19 cellular contexts compared by ENCODE assay signal in the genomic region with DNA sequence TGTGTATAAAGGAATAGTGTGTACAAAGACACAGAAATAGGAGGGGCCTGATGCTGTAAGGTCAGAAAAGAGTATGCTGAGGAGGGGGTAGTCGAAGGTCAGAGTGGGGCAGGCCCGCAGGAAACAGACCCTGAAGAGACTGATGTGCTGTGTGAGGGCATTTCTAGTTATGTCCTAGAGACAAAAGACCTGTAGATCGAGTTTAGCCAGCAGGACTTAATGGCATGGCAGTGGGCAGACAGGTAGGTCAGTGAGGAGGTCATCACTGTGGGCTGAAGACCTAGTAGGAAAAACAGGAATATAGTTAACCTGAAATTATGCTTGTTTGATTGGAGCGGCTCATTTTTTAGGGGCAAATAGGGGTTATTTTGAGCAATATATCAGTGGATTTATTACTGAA. TPM values are rescaled to one million over a fixed set of nuclear protein-coding genes. Genes with fewer than 3 reads are reported as not detected.
DNase-seq lines count a peak whose midpoint lies in the region; ATAC-seq and TF ChIP-seq lines count a peak whose summit lies in the region.
"Had no signal": no experiment of that assay in that cellular context is flagged by ENCODE, and none has a peak within 500 bp of the region (broad histone marks: within the 10 kb centered on the region; RNA-seq: fewer than 3 reads in every experiment).

No MANE protein-coding gene starts in this region.

- ATAC-seq in activated naive CD8-positive, alpha-beta T cell treated with anti-CD3 and anti-CD28 coated beads, Interleukin-2, amount 50 U/mL, for 24 hours: no peak
- ATAC-seq in naive thymus-derived CD8-positive, alpha-beta T cell: no peak
- no peak for ATAC-seq in stimulated activated effector memory CD8-positive, alpha-beta T cell treated with anti-CD3 and anti-CD28 coated beads, Interleukin-12 subunit alpha, Interleukin-12 subunit beta, amount 100 ng/mL, for 72 hours
- ATAC-seq in GM21360 (IDR thresholded peaks at IDR 0.05; ENCODE audit: unreplicated experiment) (no peak), GM21529 (IDR thresholded peaks at IDR 0.05; ENCODE audit: unreplicated experiment) (no peak)
- ATAC-seq: activated T-cell treated with anti-CD3 and anti-CD28 coated beads, Interleukin-2, amount 50 U/mL, for 4 hours had no signal

- H3K27ac Mint-ChIP-seq in activated naive CD8-positive, alpha-beta T cell treated with anti-CD3 and anti-CD28 coated beads for 36 hours: peak overlapping the region; percentile 19
- H3K27ac Mint-ChIP-seq in activated naive CD8-positive, alpha-beta T cell treated with anti-CD3 and anti-CD28 coated beads, Interleukin-2, amount 50 U/mL, for 24 hours: no peak overlapping the region
- peak overlapping the region; percentile 24 for H3K27ac Mint-ChIP-seq in endothelial cell (ENCODE audit: unreplicated experiment)
- peak overlapping the region in 7 of 10 donors; percentile 5 to 80 (median 39) for H3K27ac Mint-ChIP-seq in naive thymus-derived CD8-positive, alpha-beta T cell
- H3K27ac Mint-ChIP-seq in stimulated activated effector memory CD8-positive, alpha-beta T cell treated with anti-CD3 and anti-CD28 coated beads, Interleukin-12 subunit alpha, Interleukin-12 subunit beta, amount 100 ng/mL, for 72 hours: peak overlapping the region; percentile 3
- H3K27ac Mint-ChIP-seq: activated B cell treated with CpG ODN at 0.5 μM for 24 hours; activated naive CD4-positive, alpha-beta T cell treated with anti-CD3 and anti-CD28 coated beads, Interleukin-2, amount 50 U/mL, for 24 hours; dendritic cell treated with granulocyte-macrophage colony-stimulating factor and Interleukin-4, amounts not matched to agents 40 ng/mL and 50 ng/mL, for 4 days; memory B cell had no signal

- H3K4me1 Mint-ChIP-seq in activated naive CD8-positive, alpha-beta T cell treated with anti-CD3 and anti-CD28 coated beads for 36 hours: peaks cover 10% of the 10 kb centered on the region
- H3K4me1 Mint-ChIP-seq in activated naive CD8-positive, alpha-beta T cell treated with anti-CD3 and anti-CD28 coated beads, Interleukin-2, amount 50 U/mL, for 24 hours: peaks cover 2% of the 10 kb centered on the region
- peaks cover 3% of the 10 kb centered on the region for H3K4me1 Mint-ChIP-seq in endothelial cell (ENCODE audit: unreplicated experiment)
- peaks cover 11 to 23% (median 18%) of the 10 kb centered on the region in 4 donors for H3K4me1 Mint-ChIP-seq in naive thymus-derived CD8-positive, alpha-beta T cell
- peaks cover 20% of the 10 kb centered on the region for H3K4me1 Mint-ChIP-seq in stimulated activated effector memory CD8-positive, alpha-beta T cell treated with anti-CD3 and anti-CD28 coated beads, Interleukin-12 subunit alpha, Interleukin-12 subunit beta, amount 100 ng/mL, for 72 hours
- H3K4me1 Mint-ChIP-seq: activated B cell treated with CpG ODN at 0.5 μM for 24 hours had no signal

- POLR2A ChIA-PET in naive thymus-derived CD8-positive, alpha-beta T cell (lab: Charles Lee): no interaction called here

- H3K27me3 Mint-ChIP-seq in activated naive CD8-positive, alpha-beta T cell treated with anti-CD3 and anti-CD28 coated beads for 36 hours: no peaks in the 10 kb centered on the region
- no peaks in the 10 kb centered on the region for H3K27me3 Mint-ChIP-seq in activated naive CD8-positive, alpha-beta T cell treated with anti-CD3 and anti-CD28 coated beads, Interleukin-2, amount 50 U/mL, for 24 hours
- H3K27me3 Mint-ChIP-seq in endothelial cell (ENCODE audit: unreplicated experiment): no peaks in the 10 kb centered on the region
- no peaks in the 10 kb centered on the region for H3K27me3 Mint-ChIP-seq in naive thymus-derived CD8-positive, alpha-beta T cell
- H3K27me3 Mint-ChIP-seq: activated B cell treated with CpG ODN at 0.5 μM for 24 hours; activated naive CD4-positive, alpha-beta T cell treated with anti-CD3 and anti-CD28 coated beads, Interleukin-2, amount 50 U/mL, for 24 hours; dendritic cell treated with granulocyte-macrophage colony-stimulating factor and Interleukin-4, amounts not matched to agents 40 ng/mL and 50 ng/mL, for 4 days; memory B cell had no signal

- no peak for TF ChIP-seq CTCF in endothelial cell (IDR thresholded peaks at IDR 0.05; ENCODE audit: unreplicated experiment)

- no peak overlapping the region for H3K4me3 Mint-ChIP-seq in activated naive CD8-positive, alpha-beta T cell treated with anti-CD3 and anti-CD28 coated beads for 36 hours
- no peak overlapping the region for H3K4me3 Mint-ChIP-seq in activated naive CD8-positive, alpha-beta T cell treated with anti-CD3 and anti-CD28 coated beads, Interleukin-2, amount 50 U/mL, for 24 hours
- H3K4me3 Mint-ChIP-seq in endothelial cell (ENCODE audit: unreplicated experiment): no peak overlapping the region
- no peak overlapping the region for H3K4me3 Mint-ChIP-seq in naive thymus-derived CD8-positive, alpha-beta T cell
- no peak overlapping the region for H3K4me3 Mint-ChIP-seq in stimulated activated effector memory CD8-positive, alpha-beta T cell treated with anti-CD3 and anti-CD28 coated beads, Interleukin-12 subunit alpha, Interleukin-12 subunit beta, amount 100 ng/mL, for 72 hours
- H3K4me3 Mint-ChIP-seq: activated B cell treated with CpG ODN at 0.5 μM for 24 hours; activated naive CD4-positive, alpha-beta T cell treated with anti-CD3 and anti-CD28 coated beads, Interleukin-2, amount 50 U/mL, for 24 hours; activated T-cell treated with anti-CD3 and anti-CD28 coated beads, Interleukin-2, amount 50 U/mL, for 4 hours; dendritic cell treated with granulocyte-macrophage colony-stimulating factor and Interleukin-4, amounts not matched to agents 40 ng/mL and 50 ng/mL, for 4 days; memory B cell had no signal

- DNase-seq in activated naive CD8-positive, alpha-beta T cell treated with anti-CD3 and anti-CD28 coated beads for 36 hours: no peak
- DNase-seq in activated naive CD8-positive, alpha-beta T cell treated with anti-CD3 and anti-CD28 coated beads, Interleukin-2, amount 50 U/mL, for 24 hours: no peak
- DNase-seq in endothelial cell (ENCODE audit: low spot score) (no peak), DMS153 (lab: John Stamatoyannopoulos, UW) (no peak)
- DNase-seq in naive thymus-derived CD8-positive, alpha-beta T cell: no peak
- DNase-seq in stimulated activated effector memory CD8-positive, alpha-beta T cell treated with anti-CD3 and anti-CD28 coated beads, Interleukin-12 subunit alpha, Interleukin-12 subunit beta, amount 100 ng/mL, for 72 hours (ENCODE audit: low spot score in 2 of 2): no peak
- DNase-seq: activated B cell treated with CpG ODN at 0.5 μM for 24 hours; activated T-cell treated with anti-CD3 and anti-CD28 coated beads, Interleukin-2, amount 50 U/mL, for 4 hours; BE2C; kidney glomerular epithelial cell; NCI-H1930; NCI-H226; retina; T-helper 9 cell had no signal

- H3K36me3 Mint-ChIP-seq in activated naive CD8-positive, alpha-beta T cell treated with anti-CD3 and anti-CD28 coated beads for 36 hours: peaks cover 35% of the 10 kb centered on the region
- peaks cover 34% of the 10 kb centered on the region for H3K36me3 Mint-ChIP-seq in activated naive CD8-positive, alpha-beta T cell treated with anti-CD3 and anti-CD28 coated beads, Interleukin-2, amount 50 U/mL, for 24 hours (ENCODE audit: low read depth)
- peaks cover 16% of the 10 kb centered on the region for H3K36me3 Mint-ChIP-seq in endothelial cell (ENCODE audit: low read depth, unreplicated experiment)
- peaks cover 0 to 61% (median 23%) of the 10 kb centered on the region in 3 donors for H3K36me3 Mint-ChIP-seq in naive thymus-derived CD8-positive, alpha-beta T cell
- peaks cover 41% of the 10 kb centered on the region for H3K36me3 Mint-ChIP-seq in stimulated activated effector memory CD8-positive, alpha-beta T cell treated with anti-CD3 and anti-CD28 coated beads, Interleukin-12 subunit alpha, Interleukin-12 subunit beta, amount 100 ng/mL, for 72 hours

- peaks cover 5% of the 10 kb centered on the region for H3K9me3 Mint-ChIP-seq in activated naive CD8-positive, alpha-beta T cell treated with anti-CD3 and anti-CD28 coated beads for 36 hours
- peaks cover 4% of the 10 kb centered on the region for H3K9me3 Mint-ChIP-seq in activated naive CD8-positive, alpha-beta T cell treated with anti-CD3 and anti-CD28 coated beads, Interleukin-2, amount 50 U/mL, for 24 hours
- H3K9me3 Mint-ChIP-seq in endothelial cell (ENCODE audit: unreplicated experiment): no peaks in the 10 kb centered on the region
- peaks cover 0 to 3% (median 0%) of the 10 kb centered on the region in 9 donors for H3K9me3 Mint-ChIP-seq in naive thymus-derived CD8-positive, alpha-beta T cell
- no peaks in the 10 kb centered on the region for H3K9me3 Mint-ChIP-seq in stimulated activated effector memory CD8-positive, alpha-beta T cell treated with anti-CD3 and anti-CD28 coated beads, Interleukin-12 subunit alpha, Interleukin-12 subunit beta, amount 100 ng/mL, for 72 hours
- H3K9me3 Mint-ChIP-seq: activated naive CD4-positive, alpha-beta T cell treated with anti-CD3 and anti-CD28 coated beads, Interleukin-2, amount 50 U/mL, for 24 hours; dendritic cell treated with granulocyte-macrophage colony-stimulating factor and Interleukin-4, amounts not matched to agents 40 ng/mL and 50 ng/mL, for 4 days had no signal

RNA-seq across cellular contexts. Expression of gene KIAA0232, which starts 57.1 kb away (rescaled TPM):
- 10 to 100 TPM; 13.8 to 14.7 TPM for total RNA-seq in activated naive CD8-positive, alpha-beta T cell treated with anti-CD3 and anti-CD28 coated beads for 36 hours
- total RNA-seq in endothelial cell (ENCODE audit: unreplicated experiment): 27.2 TPM
- total RNA-seq in naive thymus-derived CD8-positive, alpha-beta T cell: 10 to 100 TPM; 29.9 to 31.0 TPM
- 10 to 100 TPM; 11.9 to 15.4 (median 13.7) TPM for polyA plus RNA-seq in naive thymus-derived CD8-positive, alpha-beta T cell
